Comparison of ENCODE assay signal across 8 cellular contexts in genomic region chr10:125629758-125630376, GRCh38. TPM values are rescaled to one million over a fixed set of nuclear protein-coding genes. Genes with fewer than 3 reads are reported as not detected.
DNase-seq lines count a peak whose midpoint lies in the region; ATAC-seq and TF ChIP-seq lines count a peak whose summit lies in the region.

No MANE protein-coding gene starts in this region.

- H2AK5ac ChIP-seq in H9 (ENCODE audit: insufficient read length, low read length) = no peak overlapping the region

- peak; percentile 43; the same call in 1 of the 3 replicates for TF ChIP-seq CTCF in H9 (conservative IDR thresholded peaks at IDR 0.05)
- peak in 38 of 56 donors; percentile 4 to 47 (median 28) for TF ChIP-seq CTCF in dorsolateral prefrontal cortex (IDR thresholded peaks at IDR 0.05 in 54 of 56, conservative IDR thresholded peaks at IDR 0.05 in 2 of 56; ENCODE audit: low read depth in 1 of 56, partially characterized antibody in 56 of 56)
- peak; percentile 44 for TF ChIP-seq CTCF in smooth muscle cell (IDR thresholded peaks at IDR 0.05; ENCODE audit: borderline replicate concordance, insufficient read depth, poor library complexity, severe bottlenecking)

- no peak overlapping the region for H2BK120ac ChIP-seq in H9 (ENCODE audit: low read depth, low read length, poor library complexity, severe bottlenecking)

- no peak overlapping the region for H4K5ac ChIP-seq in H9 (ENCODE audit: insufficient read length, low read depth, low read length)

- H3K79me2 ChIP-seq in H9 (ENCODE audit: insufficient read depth, low read length) (no peaks in the 10 kb centered on the region), smooth muscle cell (ENCODE audit: low read depth) (no peaks in the 10 kb centered on the region)

- no peak overlapping the region for H3K14ac ChIP-seq in H9 (ENCODE audit: insufficient read depth, low read length)

- no peak overlapping the region for H3K23ac ChIP-seq in H9 (ENCODE audit: insufficient read length, low read depth, low read length)

- H3K27me3 ChIP-seq in H9 (ENCODE audit: insufficient read depth, low read length) = no peaks in the 10 kb centered on the region
- peaks cover 0 to 38% (median 3%) of the 10 kb centered on the region in 45 donors for H3K27me3 ChIP-seq in dorsolateral prefrontal cortex
- no peaks in the 10 kb centered on the region for H3K27me3 ChIP-seq in smooth muscle cell (ENCODE audit: low read depth)

- no peak overlapping the region for H3K27ac ChIP-seq in H9 (ENCODE audit: insufficient read length, low read depth, low read length)
- H3K27ac ChIP-seq in dorsolateral prefrontal cortex = no peak overlapping the region
- H3K27ac ChIP-seq in smooth muscle cell (ENCODE audit: low read depth) = no peak overlapping the region

- no peak overlapping the region for H4K8ac ChIP-seq in H9 (replicated peaks; ENCODE audit: insufficient read length, low read depth, low read length)

- H3K4ac ChIP-seq in H9 (ENCODE audit: low read depth, low read length) = no peak overlapping the region

- no peak overlapping the region for H2BK12ac ChIP-seq in H9 (ENCODE audit: insufficient read length, low read depth, low read length)

- no peak overlapping the region for H3K9ac ChIP-seq in H9 (ENCODE audit: extremely low read depth, insufficient read length, low read length)
- H3K9ac ChIP-seq in smooth muscle cell (ENCODE audit: low read depth) = no peak overlapping the region

- H2BK15ac ChIP-seq in H9 (ENCODE audit: low read depth, low read length) = no peak overlapping the region

- no peak overlapping the region for H3K4me3 Mint-ChIP-seq in H9
- no peak overlapping the region for H3K4me3 Mint-ChIP-seq in activated CD4-positive, alpha-beta T cell treated with anti-CD3 and anti-CD28 coated beads, Interleukin-2, amount 10 ng/mL, durations not matched to agents 24 days and 14 days

- H3K4me1 ChIP-seq in H9 (ENCODE audit: insufficient read depth, low read length) (no peaks in the 10 kb centered on the region), smooth muscle cell (ENCODE audit: low read depth) (peaks cover 4% of the 10 kb centered on the region)

- H3K27ac Mint-ChIP-seq in H9 = no peak overlapping the region
- H3K27ac Mint-ChIP-seq in activated CD4-positive, alpha-beta T cell treated with anti-CD3 and anti-CD28 coated beads, Interleukin-2, amount 10 ng/mL, durations not matched to agents 24 days and 14 days = no peak overlapping the region

- WGBS in H9 (ENCODE audit: extremely low coverage, insufficient read length, low lambda C conversion rate) = no CpG with 5 or more reads among the region's 3 CpGs
- WGBS in smooth muscle cell (ENCODE audit: low lambda C conversion rate) = 95% methylated on average over 3 of the region's 3 CpGs

- H3K23me2 ChIP-seq in H9 (ENCODE audit: insufficient read length, low read depth, low read length, poor library complexity, severe bottlenecking) = no peaks in the 10 kb centered on the region

- no peak overlapping the region for H2AFZ ChIP-seq in H9 (ENCODE audit: low read length)
- no peak overlapping the region for H2AFZ ChIP-seq in smooth muscle cell (ENCODE audit: low read depth)

- DNase-seq in Caki2 (ENCODE audit: low read depth) (peak; percentile 38), H9 (no peak), NCI-H510A (lab: John Stamatoyannopoulos, UW) (peak; percentile 16), dorsolateral prefrontal cortex (no peak), smooth muscle cell (lab: John Stamatoyannopoulos, UW; ENCODE audit: unreplicated experiment) (no peak)
- no peak for DNase-seq in activated CD4-positive, alpha-beta T cell treated with anti-CD3 and anti-CD28 coated beads, Interleukin-2, amount 10 ng/mL, durations not matched to agents 24 days and 14 days

- H3K27me3 Mint-ChIP-seq in H9 (ENCODE audit: low read depth) = peaks cover 2% of the 10 kb centered on the region; the same call in 1 of the 2 replicates
- peaks cover 2% of the 10 kb centered on the region for H3K27me3 Mint-ChIP-seq in activated CD4-positive, alpha-beta T cell treated with anti-CD3 and anti-CD28 coated beads, Interleukin-2, amount 10 ng/mL, durations not matched to agents 24 days and 14 days

- no peaks in the 10 kb centered on the region for H3K9me3 ChIP-seq in H9 (ENCODE audit: control insufficient read depth, low read depth, low read length)
- H3K9me3 ChIP-seq in smooth muscle cell (replicated peaks; ENCODE audit: low read depth) = no peaks in the 10 kb centered on the region

- H3T11ph ChIP-seq in H9 (ENCODE audit: low read length) = no peak overlapping the region

- no peak overlapping the region for H3K56ac ChIP-seq in H9 (ENCODE audit: insufficient read length, low read depth, low read length)

- no peak for ATAC-seq in HG03521 (IDR thresholded peaks at IDR 0.05; ENCODE audit: unreplicated experiment)
- no peak for ATAC-seq in HG02840 (IDR thresholded peaks at IDR 0.05; ENCODE audit: low FRiP score, unreplicated experiment)

- H3K4me3 ChIP-seq in dorsolateral prefrontal cortex (no peak overlapping the region), smooth muscle cell (no peak overlapping the region)

- H3K9me3 Mint-ChIP-seq in H9 = no peaks in the 10 kb centered on the region
- no peaks in the 10 kb centered on the region for H3K9me3 Mint-ChIP-seq in activated CD4-positive, alpha-beta T cell treated with anti-CD3 and anti-CD28 coated beads, Interleukin-2, amount 10 ng/mL, durations not matched to agents 24 days and 14 days

- H3K18ac ChIP-seq in H9 (ENCODE audit: insufficient read length, low read depth, low read length) = no peak overlapping the region

- in situ Hi-C loops in Caki2 (cut with HindIII; ENCODE audit: low pct_unique_long_range_greater_than_20kb, low sequenced_read_pairs) = no loop called here

- no peak overlapping the region for H4K91ac ChIP-seq in H9 (ENCODE audit: insufficient read length, low read depth, low read length)

- intact Hi-C loops in dorsolateral prefrontal cortex (cut with DNase I) = no loop called here
- intact Hi-C loops in activated CD4-positive, alpha-beta T cell treated with anti-CD3 and anti-CD28 coated beads, Interleukin-2, amount 10 ng/mL, durations not matched to agents 24 days and 14 days (cut with micrococcal nuclease) = no loop called here

- no peak overlapping the region for H3K4me2 ChIP-seq in H9 (ENCODE audit: insufficient read depth, insufficient read length, low read length)
- H3K4me2 ChIP-seq in smooth muscle cell = no peak overlapping the region

- no peak overlapping the region for H2BK5ac ChIP-seq in H9 (ENCODE audit: insufficient read length, low read length)

- no peak overlapping the region for H2BK20ac ChIP-seq in H9 (ENCODE audit: low read depth, low read length, poor library complexity, severe bottlenecking)

- peaks cover 0 to 5% of the 10 kb centered on the region in 2 experiments; a peak in 3 of 4 replicates for H3K4me1 Mint-ChIP-seq in H9
- H3K4me1 Mint-ChIP-seq in activated CD4-positive, alpha-beta T cell treated with anti-CD3 and anti-CD28 coated beads, Interleukin-2, amount 10 ng/mL, durations not matched to agents 24 days and 14 days = no peaks in the 10 kb centered on the region

- no peaks in the 10 kb centered on the region for H4K20me1 ChIP-seq in H9 (ENCODE audit: control insufficient read depth, insufficient read depth, insufficient read length)
- no peaks in the 10 kb centered on the region for H4K20me1 ChIP-seq in smooth muscle cell (ENCODE audit: low read depth)

- H3K79me1 ChIP-seq in H9 (ENCODE audit: insufficient read depth, low read depth, low read length, poor library complexity, severe bottlenecking) = no peaks in the 10 kb centered on the region

- no peaks in the 10 kb centered on the region for H3F3A ChIP-seq in smooth muscle cell (ENCODE audit: low read depth)

- no peaks in the 10 kb centered on the region for H3K36me3 Mint-ChIP-seq in H9 (ENCODE audit: insufficient read depth in 1 of 3, low read depth in 3 of 3)
- no peaks in the 10 kb centered on the region for H3K36me3 Mint-ChIP-seq in activated CD4-positive, alpha-beta T cell treated with anti-CD3 and anti-CD28 coated beads, Interleukin-2, amount 10 ng/mL, durations not matched to agents 24 days and 14 days (ENCODE audit: low read depth)

- H3K36me3 ChIP-seq in smooth muscle cell (ENCODE audit: low read depth) = no peaks in the 10 kb centered on the region

RNA-seq across cellular contexts. Expression of gene TEX36, which starts 53.1 kb away (rescaled TPM):
- total RNA-seq in Caki2 (2014; rRNA removed; shearing (Covaris generic); ENCODE audit: low replicate concordance) = not detected in 2 replicates
- not detected in 2 replicates for total RNA-seq in H9 (2021)
- total RNA-seq in dorsolateral prefrontal cortex = not detected
- total RNA-seq in smooth muscle cell = not detected in 2 replicates
- polyA plus RNA-seq in smooth muscle cell = not detected in 2 replicates
- not detected in 2 replicates for total RNA-seq in activated CD4-positive, alpha-beta T cell treated with anti-CD3 and anti-CD28 coated beads, Interleukin-2, amount 10 ng/mL, durations not matched to agents 24 days and 14 days

Comparison
In these comparisons a context has a peak if more than half of its experiments do, and no peak if none do; other contexts are left out.
1. DNase-seq: peak in Caki2 (single experiment) and NCI-H510A (single experiment); none in H9 (single experiment), dorsolateral prefrontal cortex (0 of 10), smooth muscle cell (single experiment) and activated CD4-positive, alpha-beta T cell treated with anti-CD3 and anti-CD28 coated beads, Interleukin-2, amount 10 ng/mL, durations not matched to agents 24 days and 14 days (single experiment).
2. Peak in every context shown above with its lines, with median percentiles within 50 percentile points of each other: CTCF ChIP-seq.